1 cellular context compared by ENCODE assay signal in the genomic region with DNA sequence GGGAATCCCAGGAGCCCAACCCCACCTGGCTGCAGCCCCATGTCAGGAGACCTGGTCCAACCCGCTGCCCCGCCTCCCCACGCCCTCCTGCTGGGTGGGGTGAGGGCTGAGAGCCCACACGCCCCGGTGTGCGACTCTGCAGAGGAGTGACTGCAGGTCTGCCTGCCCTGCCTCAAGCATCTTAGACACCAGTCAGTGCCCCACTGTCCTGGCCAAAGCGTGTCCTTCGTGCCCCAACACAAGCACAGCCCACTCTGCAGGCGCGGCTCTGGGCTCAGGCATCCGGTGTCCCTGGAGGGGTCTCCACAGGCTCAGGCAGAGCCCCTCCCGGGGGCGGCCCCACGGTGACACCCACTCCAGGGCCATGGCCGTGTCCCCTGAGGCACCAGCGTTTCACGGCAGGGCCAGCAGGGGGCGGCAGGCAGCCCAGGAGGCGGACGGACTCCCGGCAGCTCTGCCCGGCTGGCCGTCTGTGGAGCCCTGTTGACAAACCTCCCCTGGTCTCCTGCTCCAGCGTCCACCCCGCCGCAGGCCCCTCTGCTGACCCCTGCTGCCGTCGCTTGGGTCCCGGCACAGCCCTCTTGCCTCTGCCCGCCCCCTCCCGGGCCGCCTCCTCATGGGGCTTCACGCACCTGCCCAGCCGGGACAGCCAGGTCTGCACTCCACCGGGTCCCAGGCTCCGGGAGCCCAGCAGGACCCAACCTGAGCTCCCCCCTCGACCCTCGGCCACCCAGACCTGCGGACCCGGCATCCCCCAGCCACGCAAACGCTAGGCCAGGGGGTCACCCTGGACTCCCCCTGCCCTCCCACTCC.
TF ChIP-seq lines count a peak whose summit lies in the region.

No MANE protein-coding gene starts in this region.

TF ChIP-seq in HepG2, 621 proteins besides CTCF, POLR2A, EP300 and RAD21 (continued from another document and continues in another):
- TF ChIP-seq, protein P1, sequence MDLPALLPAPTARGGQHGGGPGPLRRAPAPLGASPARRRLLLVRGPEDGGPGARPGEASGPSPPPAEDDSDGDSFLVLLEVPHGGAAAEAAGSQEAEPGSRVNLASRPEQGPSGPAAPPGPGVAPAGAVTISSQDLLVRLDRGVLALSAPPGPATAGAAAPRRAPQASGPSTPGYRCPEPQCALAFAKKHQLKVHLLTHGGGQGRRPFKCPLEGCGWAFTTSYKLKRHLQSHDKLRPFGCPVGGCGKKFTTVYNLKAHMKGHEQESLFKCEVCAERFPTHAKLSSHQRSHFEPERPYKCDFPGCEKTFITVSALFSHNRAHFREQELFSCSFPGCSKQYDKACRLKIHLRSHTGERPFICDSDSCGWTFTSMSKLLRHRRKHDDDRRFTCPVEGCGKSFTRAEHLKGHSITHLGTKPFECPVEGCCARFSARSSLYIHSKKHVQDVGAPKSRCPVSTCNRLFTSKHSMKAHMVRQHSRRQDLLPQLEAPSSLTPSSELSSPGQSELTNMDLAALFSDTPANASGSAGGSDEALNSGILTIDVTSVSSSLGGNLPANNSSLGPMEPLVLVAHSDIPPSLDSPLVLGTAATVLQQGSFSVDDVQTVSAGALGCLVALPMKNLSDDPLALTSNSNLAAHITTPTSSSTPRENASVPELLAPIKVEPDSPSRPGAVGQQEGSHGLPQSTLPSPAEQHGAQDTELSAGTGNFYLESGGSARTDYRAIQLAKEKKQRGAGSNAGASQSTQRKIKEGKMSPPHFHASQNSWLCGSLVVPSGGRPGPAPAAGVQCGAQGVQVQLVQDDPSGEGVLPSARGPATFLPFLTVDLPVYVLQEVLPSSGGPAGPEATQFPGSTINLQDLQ (CRISPR knock-in tag; IDR thresholded peaks at IDR 0.05): no peak
- peak; percentile 76; the same call in 1 of the 2 replicates for TF ChIP-seq ZBTB7A (CRISPR knock-in tag; IDR thresholded peaks at IDR 0.05)
- peak; percentile 22; the same call in 1 of the 2 replicates for TF ChIP-seq ZGPAT (CRISPR knock-in tag; IDR thresholded peaks at IDR 0.05)
- TF ChIP-seq, protein P2, sequence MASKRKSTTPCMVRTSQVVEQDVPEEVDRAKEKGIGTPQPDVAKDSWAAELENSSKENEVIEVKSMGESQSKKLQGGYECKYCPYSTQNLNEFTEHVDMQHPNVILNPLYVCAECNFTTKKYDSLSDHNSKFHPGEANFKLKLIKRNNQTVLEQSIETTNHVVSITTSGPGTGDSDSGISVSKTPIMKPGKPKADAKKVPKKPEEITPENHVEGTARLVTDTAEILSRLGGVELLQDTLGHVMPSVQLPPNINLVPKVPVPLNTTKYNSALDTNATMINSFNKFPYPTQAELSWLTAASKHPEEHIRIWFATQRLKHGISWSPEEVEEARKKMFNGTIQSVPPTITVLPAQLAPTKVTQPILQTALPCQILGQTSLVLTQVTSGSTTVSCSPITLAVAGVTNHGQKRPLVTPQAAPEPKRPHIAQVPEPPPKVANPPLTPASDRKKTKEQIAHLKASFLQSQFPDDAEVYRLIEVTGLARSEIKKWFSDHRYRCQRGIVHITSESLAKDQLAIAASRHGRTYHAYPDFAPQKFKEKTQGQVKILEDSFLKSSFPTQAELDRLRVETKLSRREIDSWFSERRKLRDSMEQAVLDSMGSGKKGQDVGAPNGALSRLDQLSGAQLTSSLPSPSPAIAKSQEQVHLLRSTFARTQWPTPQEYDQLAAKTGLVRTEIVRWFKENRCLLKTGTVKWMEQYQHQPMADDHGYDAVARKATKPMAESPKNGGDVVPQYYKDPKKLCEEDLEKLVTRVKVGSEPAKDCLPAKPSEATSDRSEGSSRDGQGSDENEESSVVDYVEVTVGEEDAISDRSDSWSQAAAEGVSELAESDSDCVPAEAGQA (IDR thresholded peaks at IDR 0.05; ENCODE audit: low read depth): 0 out of 2 replicates have a peak, but pooled peaks have one; percentile 23
- TF ChIP-seq, protein P2 (CRISPR knock-in tag; IDR thresholded peaks at IDR 0.05; ENCODE audit: borderline replicate concordance): no peak
- no peak for TF ChIP-seq DNMT3B (CRISPR knock-in tag; conservative IDR thresholded peaks at IDR 0.05)
- TF ChIP-seq BCL6 (CRISPR knock-in tag; IDR thresholded peaks at IDR 0.05): peak; percentile 22; the same call in 1 of the 2 replicates
- peak; percentile 46; the same call in 1 of the 2 replicates for TF ChIP-seq ZNF563 (CRISPR knock-in tag; IDR thresholded peaks at IDR 0.05)
- TF ChIP-seq CBX1 (IDR thresholded peaks at IDR 0.05; ENCODE audit: low read depth): peak; percentile 75
- TF ChIP-seq FOXJ3 (CRISPR knock-in tag; IDR thresholded peaks at IDR 0.05; ENCODE audit: borderline replicate concordance): no peak
- peak; percentile 44 for TF ChIP-seq STAG1 (CRISPR knock-in tag; IDR thresholded peaks at IDR 0.05)
- 0 out of 2 replicates have a peak, but pooled peaks have one; percentile 14 for TF ChIP-seq PHF20 (CRISPR knock-in tag; IDR thresholded peaks at IDR 0.05)
- TF ChIP-seq, protein P3, sequence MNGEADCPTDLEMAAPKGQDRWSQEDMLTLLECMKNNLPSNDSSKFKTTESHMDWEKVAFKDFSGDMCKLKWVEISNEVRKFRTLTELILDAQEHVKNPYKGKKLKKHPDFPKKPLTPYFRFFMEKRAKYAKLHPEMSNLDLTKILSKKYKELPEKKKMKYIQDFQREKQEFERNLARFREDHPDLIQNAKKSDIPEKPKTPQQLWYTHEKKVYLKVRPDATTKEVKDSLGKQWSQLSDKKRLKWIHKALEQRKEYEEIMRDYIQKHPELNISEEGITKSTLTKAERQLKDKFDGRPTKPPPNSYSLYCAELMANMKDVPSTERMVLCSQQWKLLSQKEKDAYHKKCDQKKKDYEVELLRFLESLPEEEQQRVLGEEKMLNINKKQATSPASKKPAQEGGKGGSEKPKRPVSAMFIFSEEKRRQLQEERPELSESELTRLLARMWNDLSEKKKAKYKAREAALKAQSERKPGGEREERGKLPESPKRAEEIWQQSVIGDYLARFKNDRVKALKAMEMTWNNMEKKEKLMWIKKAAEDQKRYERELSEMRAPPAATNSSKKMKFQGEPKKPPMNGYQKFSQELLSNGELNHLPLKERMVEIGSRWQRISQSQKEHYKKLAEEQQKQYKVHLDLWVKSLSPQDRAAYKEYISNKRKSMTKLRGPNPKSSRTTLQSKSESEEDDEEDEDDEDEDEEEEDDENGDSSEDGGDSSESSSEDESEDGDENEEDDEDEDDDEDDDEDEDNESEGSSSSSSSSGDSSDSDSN (CRISPR knock-in tag; IDR thresholded peaks at IDR 0.05): peak; percentile 59; the same call in 1 of the 2 replicates
- no peak for TF ChIP-seq TEAD2 (CRISPR knock-in tag; IDR thresholded peaks at IDR 0.05)
- 0 out of 2 replicates have a peak, but pooled peaks have one; percentile 36 for TF ChIP-seq ZNF790 (CRISPR knock-in tag; IDR thresholded peaks at IDR 0.05; ENCODE audit: borderline replicate concordance)
- peak; percentile 58; the same call in 1 of the 3 replicates for TF ChIP-seq MXI1 (IDR thresholded peaks at IDR 0.05; ENCODE audit: borderline replicate concordance, low read depth, low read length)
- TF ChIP-seq FOXA1 (IDR thresholded peaks at IDR 0.05): no peak
- peak; percentile 90 for TF ChIP-seq FOXA1 (CRISPR knock-in tag; IDR thresholded peaks at IDR 0.05)
- TF ChIP-seq USF2 (IDR thresholded peaks at IDR 0.05; ENCODE audit: low read depth, low read length): no peak
- TF ChIP-seq USF2 (CRISPR knock-in tag; IDR thresholded peaks at IDR 0.05; ENCODE audit: borderline replicate concordance): no peak; the same call in 1 of the 2 replicates
- TF ChIP-seq NBN (conservative IDR thresholded peaks at IDR 0.05): no peak
- peak; percentile 14; the same call in 1 of the 2 replicates for TF ChIP-seq ZSCAN9 (CRISPR knock-in tag; IDR thresholded peaks at IDR 0.05; ENCODE audit: borderline replicate concordance)
- TF ChIP-seq NRL (CRISPR knock-in tag; IDR thresholded peaks at IDR 0.05; ENCODE audit: borderline replicate concordance): 0 out of 2 replicates have a peak, but pooled peaks have one; percentile 35
- TF ChIP-seq ZNF550 (CRISPR knock-in tag; IDR thresholded peaks at IDR 0.05; ENCODE audit: borderline replicate concordance): no peak
- TF ChIP-seq MLXIP (CRISPR knock-in tag; IDR thresholded peaks at IDR 0.05; ENCODE audit: borderline replicate concordance): no peak
- TF ChIP-seq FOXO1 (CRISPR knock-in tag; IDR thresholded peaks at IDR 0.05): peak; percentile 45
